In genomic region chr21:44905016-44905724, GRCh38 we compare ENCODE assay signal across 1 cellular context.
TF ChIP-seq lines count a peak whose summit lies in the region.

No MANE protein-coding gene starts in this region.

TF ChIP-seq in K562, 482 proteins besides CTCF, POLR2A, EP300 and RAD21:
- TF ChIP-seq STAG1 (CRISPR knock-in tag; IDR thresholded peaks at IDR 0.05; ENCODE audit: borderline replicate concordance) (peak; percentile 31; the same call in 1 of the 2 replicates), ZBTB12 (CRISPR knock-in tag; IDR thresholded peaks at IDR 0.05) (no peak), MED1 (CRISPR knock-in tag; IDR thresholded peaks at IDR 0.05; ENCODE audit: borderline replicate concordance) (0 out of 2 replicates have a peak, but pooled peaks have one; percentile 77)
